ENCODE assay signal across 10 cellular contexts in genomic region chr10:75358835-75359421, GRCh38. TPM values are rescaled to one million over a fixed set of nuclear protein-coding genes. Genes with fewer than 3 reads are reported as not detected.
A peak's percentile ranks its signal among the peaks of the same experiment; 100 is the strongest.
DNase-seq lines count a peak whose midpoint lies in the region; TF ChIP-seq lines count a peak whose summit lies in the region.
"Had no signal": no experiment of that assay in that cellular context is flagged by ENCODE, and none has a peak within 500 bp of the region (broad histone marks: within the 10 kb centered on the region; RNA-seq: fewer than 3 reads in every experiment).

No MANE protein-coding gene starts in this region.

- H3K27me3 ChIP-seq in ACC112 (ENCODE audit: insufficient read depth, low read length), result no peaks in the 10 kb centered on the region
- no peaks in the 10 kb centered on the region for H3K27me3 ChIP-seq in hepatocyte
- no peaks in the 10 kb centered on the region for H3K27me3 ChIP-seq in Karpas-422 (ENCODE audit: low read length)
- H3K27me3 ChIP-seq: BLaER1 had no signal

- no peaks in the 10 kb centered on the region for H3K9me3 ChIP-seq in hepatocyte (ENCODE audit: low read depth)
- H3K9me3 ChIP-seq in Karpas-422 (ENCODE audit: low read length), result no peaks in the 10 kb centered on the region

- peaks cover 19% of the 10 kb centered on the region for H3K4me1 ChIP-seq in ACC112 (ENCODE audit: control insufficient read depth, insufficient read depth, low read length, unreplicated experiment)
- H3K4me1 ChIP-seq in hepatocyte (ENCODE audit: insufficient read depth), result peaks cover 21% of the 10 kb centered on the region
- H3K4me1 ChIP-seq in Karpas-422 (ENCODE audit: low read length), result no peaks in the 10 kb centered on the region
- H3K4me1 ChIP-seq: BLaER1 had no signal

- H3K36me3 ChIP-seq in ACC112 (ENCODE audit: insufficient read depth, low read length) (no peaks in the 10 kb centered on the region), hepatocyte (replicated peaks; ENCODE audit: insufficient read depth, low read depth) (no peaks in the 10 kb centered on the region), Karpas-422 (ENCODE audit: insufficient read depth, low read length) (no peaks in the 10 kb centered on the region)
- H3K36me3 ChIP-seq: BLaER1 had no signal

- H3K27ac ChIP-seq in ACC112 (ENCODE audit: low read depth, low read length) (peak overlapping the region; percentile 25), hepatocyte (peak overlapping the region; percentile 80), Karpas-422 (ENCODE audit: low read length) (no peak overlapping the region)
- H3K27ac ChIP-seq: BLaER1 had no signal

- no peak for TF ChIP-seq CTCF in hepatocyte (IDR thresholded peaks at IDR 0.05; ENCODE audit: poor library complexity)

- H3K79me2 ChIP-seq in ACC112 (ENCODE audit: control insufficient read depth, insufficient read depth, low read length, unreplicated experiment) (no peaks in the 10 kb centered on the region), hepatocyte (no peaks in the 10 kb centered on the region), Karpas-422 (ENCODE audit: low read length) (no peaks in the 10 kb centered on the region)

- H3K4me2 ChIP-seq in hepatocyte (peak overlapping the region; percentile 6), Karpas-422 (ENCODE audit: low read depth, low read length, poor library complexity, severe bottlenecking) (no peak overlapping the region)
- H3K4me2 ChIP-seq: BLaER1 had no signal

- WGBS in hepatocyte (ENCODE audit: low lambda C conversion rate, missing lambda C conversion rate), result 83% methylated on average over 6 of the region's 6 CpGs

- H3K4me3 ChIP-seq in ACC112 (ENCODE audit: low read depth, low read length) (no peak overlapping the region), hepatocyte (no peak overlapping the region), Karpas-422 (ENCODE audit: low read length) (no peak overlapping the region)
- H3K4me3 ChIP-seq: BLaER1 had no signal

- in situ Hi-C loops in G401 (cut with HindIII; ENCODE audit: low sequenced_read_pairs), result no loop called here

- peak; percentile 95 for DNase-seq in HS-5 (ENCODE audit: low read depth)
- DNase-seq in T1000 (lab: John Stamatoyannopoulos, UW), result peak; percentile 85
- peak; percentile 50 for DNase-seq in hepatocyte (ENCODE audit: low spot score)
- DNase-seq in effector CD8-positive, alpha-beta T cell (lab: John Stamatoyannopoulos, UW), result no peak
- DNase-seq in G401 (ENCODE audit: low spot score), result no peak
- no peak for DNase-seq in inferior parietal cortex (ENCODE audit: extremely low spot score)
- DNase-seq in Karpas-422, result no peak
- DNase-seq: activated T-cell treated with anti-CD3 and anti-CD28 coated beads, Interleukin-2, amount 50 U/mL, for 48 hours had no signal

- H3K9me2 ChIP-seq in hepatocyte (replicated peaks; ENCODE audit: insufficient read depth), result no peaks in the 10 kb centered on the region
- no peaks in the 10 kb centered on the region for H3K9me2 ChIP-seq in Karpas-422 (replicated peaks; ENCODE audit: insufficient read depth, low read length)

- no peak overlapping the region for H3K9ac ChIP-seq in Karpas-422 (ENCODE audit: low read length)
- H3K9ac ChIP-seq: BLaER1 had no signal

- H4K20me1 ChIP-seq in hepatocyte (ENCODE audit: insufficient read depth, poor library complexity, severe bottlenecking), result no peaks in the 10 kb centered on the region
- H4K20me1 ChIP-seq in Karpas-422 (ENCODE audit: insufficient read depth, low read depth, low read length), result no peaks in the 10 kb centered on the region
- H4K20me1 ChIP-seq: BLaER1 had no signal

- H2AFZ ChIP-seq in ACC112 (ENCODE audit: low read length, unreplicated experiment) (no peak overlapping the region), hepatocyte (no peak overlapping the region), Karpas-422 (ENCODE audit: low read length) (no peak overlapping the region)

RNA-seq across cellular contexts. Expression of gene ZNF503, which starts 42.6 kb away (rescaled TPM):
- 17.6 and 19.6 TPM in 2 replicates for total RNA-seq in hepatocyte
- 11.5 and 14.1 TPM in 2 replicates for polyA plus RNA-seq in hepatocyte
- 1.5 and 2.0 TPM in 2 replicates for total RNA-seq in G401 (2014; rRNA removed; shearing (Covaris generic))
- total RNA-seq in Karpas-422 (2014; rRNA removed; shearing (Covaris generic); ENCODE audit: low replicate concordance), result 0.04 TPM in 1 of 2 replicates, not detected in the other

Comparison
In these comparisons a context has a peak if more than half of its experiments do, and no peak if none do; other contexts are left out.
1. DNase-seq: peak in HS-5 (single experiment), T1000 (single experiment) and hepatocyte (single experiment); none in effector CD8-positive, alpha-beta T cell (single experiment), G401 (single experiment), inferior parietal cortex (single experiment) and Karpas-422 (single experiment).